In genomic region chr19:20926796-20927195, GRCh38 we compare ENCODE assay signal across 17 cellular contexts.
"Had no signal": no experiment of that assay in that cellular context is flagged by ENCODE, and none has a peak within 500 bp of the region (broad histone marks: within the 10 kb centered on the region; RNA-seq: fewer than 3 reads in every experiment).

No MANE protein-coding gene starts in this region.

- DNase-seq: activated CD8-positive, alpha-beta memory T cell treated with anti-CD3 and anti-CD28 coated beads, Interleukin-2, amount 50 U/mL, for 4 hours; activated CD8-positive, alpha-beta T cell treated with anti-CD3 and anti-CD28 coated beads for 36 hours; activated naive CD4-positive, alpha-beta T cell treated with anti-CD3 and anti-CD28 coated beads for 36 hours; body of pancreas; dorsolateral prefrontal cortex; foreskin keratinocyte; head of caudate nucleus; ovary; retina; SJCRH30; spleen; stimulated activated CD4-positive, alpha-beta T cell treated with anti-CD3 and anti-CD28 coated beads, Interleukin-1b, Interleukin-23, amount 100 ng/mL, for 48 hours; SW 1271; tibial artery had no signal

- H3K9me3 ChIP-seq: body of pancreas, esophagus muscularis mucosa, ovary, tibial artery had no signal

- H3K4me1 ChIP-seq: foreskin keratinocyte, SJCRH30 had no signal

- H3K36me3 ChIP-seq: ovary had no signal

- H3K27me3 ChIP-seq: body of pancreas, dorsolateral prefrontal cortex, esophagus muscularis mucosa, foreskin keratinocyte, ovary, SJCRH30, spleen, tibial artery had no signal

- H3K4me3 ChIP-seq: body of pancreas, dorsolateral prefrontal cortex, esophagus muscularis mucosa, ovary, SJCRH30, spleen, tibial artery had no signal

- H3K27ac ChIP-seq: body of pancreas, dorsolateral prefrontal cortex, esophagus muscularis mucosa, foreskin keratinocyte, ovary, SJCRH30, spleen, tibial artery had no signal

- ATAC-seq: activated CD8-positive, alpha-beta T cell treated with anti-CD3 and anti-CD28 coated beads for 36 hours; body of pancreas; foreskin keratinocyte; left lobe of liver; stimulated activated memory B cell treated with anti-CD40 and anti-IgM and Interleukin-4, amounts not matched to agents 10 μg/mL and 1 μg/mL and 100 μg/mL, for 72 hours had no signal
